Comparison of ENCODE assay signal across 9 cellular contexts in the genomic region with DNA sequence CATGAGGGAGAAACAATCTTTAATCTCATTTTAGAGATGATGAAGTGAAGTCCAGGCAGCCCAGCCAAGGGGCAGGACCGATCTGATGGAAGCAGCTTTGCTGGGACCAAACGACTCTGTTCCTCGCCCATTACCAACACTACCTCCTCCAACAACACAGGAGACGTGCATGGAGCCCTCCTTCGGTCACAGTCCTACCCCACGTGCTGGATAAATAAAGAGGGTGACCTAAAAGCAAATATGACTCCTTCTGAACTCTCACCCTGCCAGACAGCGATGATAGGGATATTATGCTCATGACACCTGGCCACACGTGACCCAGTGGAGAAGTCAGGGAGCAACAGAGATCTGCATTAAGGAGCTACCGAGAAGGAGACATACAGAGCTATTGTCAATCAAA. TPM values are rescaled to one million over a fixed set of nuclear protein-coding genes. Genes with fewer than 3 reads are reported as not detected.
DNase-seq lines count a peak whose midpoint lies in the region; ATAC-seq and TF ChIP-seq lines count a peak whose summit lies in the region.
"Had no signal": no experiment of that assay in that cellular context is flagged by ENCODE, and none has a peak within 500 bp of the region (broad histone marks: within the 10 kb centered on the region; RNA-seq: fewer than 3 reads in every experiment).

No MANE protein-coding gene starts in this region.

- peak overlapping the region in 8 of 11 experiments; percentile 33 to 84 (median 80); a peak in 14 of 22 replicates for H3K9ac ChIP-seq in BLaER1 treated with 17β-estradiol and CSF1 and Interleukin-3, amounts not matched to agents 10 nM and 100 nM
- H3K9ac ChIP-seq in endodermal cell (ENCODE audit: extremely low read depth, low read length, poor library complexity, severe bottlenecking) (no peak overlapping the region), neural progenitor cell (no peak overlapping the region), trophoblast cell (ENCODE audit: low read length) (no peak overlapping the region)

- peak overlapping the region; percentile 40 to 95 (median 79); a peak in 21 of 22 replicates for H3K4me2 ChIP-seq in BLaER1 treated with 17β-estradiol and CSF1 and Interleukin-3, amounts not matched to agents 10 nM and 100 nM
- H3K4me2 ChIP-seq in neural progenitor cell = peak overlapping the region; percentile 22
- H3K4me2 ChIP-seq in trophoblast cell (ENCODE audit: low read length) = no peak overlapping the region

- H3K27ac ChIP-seq in BLaER1 treated with 17β-estradiol and CSF1 and Interleukin-3, amounts not matched to agents 10 nM and 100 nM = peak overlapping the region in 9 of 11 experiments; percentile 32 to 96 (median 90); a peak in 16 of 22 replicates
- H3K27ac ChIP-seq in endodermal cell (ENCODE audit: low read depth, low read length) = no peak overlapping the region
- H3K27ac ChIP-seq in neural progenitor cell = no peak overlapping the region
- H3K27ac ChIP-seq in foreskin keratinocyte = no peak overlapping the region
- no peak overlapping the region for H3K27ac ChIP-seq in trophoblast cell (ENCODE audit: low read depth, low read length)

- no peak overlapping the region for H2BK120ac ChIP-seq in trophoblast cell (ENCODE audit: insufficient read depth, low read length, poor library complexity)

- no peaks in the 10 kb centered on the region for H3F3A ChIP-seq in neural progenitor cell (ENCODE audit: low read depth)

- no peak overlapping the region for H4K8ac ChIP-seq in trophoblast cell (ENCODE audit: low read depth, low read length)

- H2AFZ ChIP-seq in neural progenitor cell (replicated peaks) = peak overlapping the region; percentile 45
- no peak overlapping the region for H2AFZ ChIP-seq in trophoblast cell (ENCODE audit: insufficient read depth, low read length, poor library complexity)

- no peak overlapping the region for H2BK5ac ChIP-seq in trophoblast cell (ENCODE audit: low read depth, low read length, poor library complexity)

- H3K27me3 Mint-ChIP-seq in endodermal cell (ENCODE audit: insufficient read depth) (peaks cover 16% of the 10 kb centered on the region), neural progenitor cell (ENCODE audit: insufficient read depth, low read depth) (peaks cover 4% of the 10 kb centered on the region)

- no peak overlapping the region for H3K4ac ChIP-seq in trophoblast cell (ENCODE audit: low read depth, low read length)

- no peak overlapping the region for H3K18ac ChIP-seq in trophoblast cell (ENCODE audit: low read length)

- no peak overlapping the region for H4K12ac ChIP-seq in trophoblast cell (ENCODE audit: low read depth, low read length)

- no peaks in the 10 kb centered on the region for H4K20me1 ChIP-seq in BLaER1 treated with 17β-estradiol and CSF1 and Interleukin-3, amounts not matched to agents 10 nM and 100 nM
- no peaks in the 10 kb centered on the region for H4K20me1 ChIP-seq in neural progenitor cell (ENCODE audit: low read depth)

- H3K23ac ChIP-seq in trophoblast cell (ENCODE audit: low read length) = no peak overlapping the region

- H4K91ac ChIP-seq in trophoblast cell (ENCODE audit: low read depth, low read length) = no peak overlapping the region

- WGBS in endodermal cell (ENCODE audit: insufficient coverage in 1 of 2, insufficient read length in 1 of 2), 2 experiments = 90% methylated on average over 5 to 9 of the region's 9 CpGs
- no CpG with 5 or more reads among the region's 9 CpGs for WGBS in trophoblast cell (ENCODE audit: extremely low coverage, insufficient coverage, insufficient read length)

- DNase-seq in NCI-H69 (lab: John Stamatoyannopoulos, UW) (peak; percentile 50), endodermal cell (no peak), neural progenitor cell (ENCODE audit: low spot score) (no peak), foreskin melanocyte (no peak), foreskin keratinocyte (no peak), trophoblast cell (no peak)

- H3K4me3 Mint-ChIP-seq in endodermal cell (peak overlapping the region; percentile 9), neural progenitor cell (no peak overlapping the region)

- no peaks in the 10 kb centered on the region for H3K36me3 ChIP-seq in BLaER1 treated with 17β-estradiol and CSF1 and Interleukin-3, amounts not matched to agents 10 nM and 100 nM
- no peaks in the 10 kb centered on the region for H3K36me3 ChIP-seq in endodermal cell (ENCODE audit: control insufficient read depth, insufficient read depth, low read length)
- no peaks in the 10 kb centered on the region for H3K36me3 ChIP-seq in neural progenitor cell
- H3K36me3 ChIP-seq in trophoblast cell (ENCODE audit: control insufficient read depth in 1 of 2, insufficient read depth in 2 of 2, low read length in 2 of 2) = no peaks in the 10 kb centered on the region

- H3K14ac ChIP-seq in trophoblast cell (ENCODE audit: low read length) = no peak overlapping the region

- H3K4me1 Mint-ChIP-seq in endodermal cell = peaks cover 10% of the 10 kb centered on the region
- H3K4me1 Mint-ChIP-seq in neural progenitor cell = peaks cover 11% of the 10 kb centered on the region

- H3K9me3 ChIP-seq in BLaER1 treated with 17β-estradiol and CSF1 and Interleukin-3, amounts not matched to agents 10 nM and 100 nM (replicated peaks in 1 of 11) = no peaks in the 10 kb centered on the region
- H3K9me3 ChIP-seq in endodermal cell (ENCODE audit: control insufficient read depth, low read length) = no peaks in the 10 kb centered on the region
- no peaks in the 10 kb centered on the region for H3K9me3 ChIP-seq in neural progenitor cell (ENCODE audit: low read depth)
- H3K9me3 ChIP-seq in trophoblast cell (ENCODE audit: insufficient read depth, low read depth, low read length) = no peaks in the 10 kb centered on the region

- TF ChIP-seq CTCF in endodermal cell (conservative IDR thresholded peaks at IDR 0.05) (no peak), neural progenitor cell (IDR thresholded peaks at IDR 0.05) (no peak), foreskin keratinocyte (conservative IDR thresholded peaks at IDR 0.05) (no peak)

- H3K27ac Mint-ChIP-seq in endodermal cell (peak overlapping the region; percentile 57), neural progenitor cell (no peak overlapping the region)

- H3K27me3 ChIP-seq in BLaER1 treated with 17β-estradiol and CSF1 and Interleukin-3, amounts not matched to agents 10 nM and 100 nM = peaks cover 0 to 27% (median 16%) of the 10 kb centered on the region in 11 experiments; a peak in 15 of 22 replicates
- H3K27me3 ChIP-seq in endodermal cell (ENCODE audit: control insufficient read depth, insufficient read depth, low read length, poor library complexity, severe bottlenecking) (no peaks in the 10 kb centered on the region), neural progenitor cell (no peaks in the 10 kb centered on the region), foreskin keratinocyte (peaks cover 15% of the 10 kb centered on the region), trophoblast cell (ENCODE audit: insufficient read depth, low read length) (no peaks in the 10 kb centered on the region)

- no peak for ATAC-seq in foreskin keratinocyte
- no peak for ATAC-seq in GM21526 (IDR thresholded peaks at IDR 0.05; ENCODE audit: low FRiP score, unreplicated experiment)

- H3K79me1 ChIP-seq in trophoblast cell (ENCODE audit: low read length) = peaks cover 3% of the 10 kb centered on the region

- H3K9me3 Mint-ChIP-seq in endodermal cell (no peaks in the 10 kb centered on the region), neural progenitor cell (no peaks in the 10 kb centered on the region)

- peak overlapping the region in 6 of 10 experiments; percentile 14 to 40 (median 32); a peak in 7 of 20 replicates for H3K4me3 ChIP-seq in BLaER1 treated with 17β-estradiol and CSF1 and Interleukin-3, amounts not matched to agents 10 nM and 100 nM
- no peak overlapping the region for H3K4me3 ChIP-seq in endodermal cell (ENCODE audit: low read length)
- no peak overlapping the region for H3K4me3 ChIP-seq in neural progenitor cell
- no peak overlapping the region for H3K4me3 ChIP-seq in trophoblast cell (ENCODE audit: low read depth, low read length)

- no peak overlapping the region for H2AK5ac ChIP-seq in trophoblast cell (ENCODE audit: low read length)

- peaks cover 6 to 73% (median 37%) of the 10 kb centered on the region in 10 experiments; a peak in 18 of 20 replicates for H3K4me1 ChIP-seq in BLaER1 treated with 17β-estradiol and CSF1 and Interleukin-3, amounts not matched to agents 10 nM and 100 nM
- H3K4me1 ChIP-seq in endodermal cell (ENCODE audit: control insufficient read depth, insufficient read depth, low read length) = no peaks in the 10 kb centered on the region
- no peaks in the 10 kb centered on the region for H3K4me1 ChIP-seq in neural progenitor cell
- H3K4me1 ChIP-seq in foreskin keratinocyte = no peaks in the 10 kb centered on the region
- peaks cover 7 to 8% of the 10 kb centered on the region in 2 experiments for H3K4me1 ChIP-seq in trophoblast cell (ENCODE audit: control insufficient read depth in 1 of 2, insufficient read depth in 2 of 2, low read length in 2 of 2)

- H2BK12ac ChIP-seq in trophoblast cell (ENCODE audit: low read length) = no peak overlapping the region

- no peaks in the 10 kb centered on the region for H3K79me2 ChIP-seq in neural progenitor cell (ENCODE audit: low read depth)
- H3K79me2 ChIP-seq in trophoblast cell (ENCODE audit: control insufficient read depth, insufficient read depth, low read length, poor library complexity) = no peaks in the 10 kb centered on the region

- H3K36me3 Mint-ChIP-seq in endodermal cell (ENCODE audit: low read depth) (no peaks in the 10 kb centered on the region), neural progenitor cell (no peaks in the 10 kb centered on the region)

RNA-seq across cellular contexts. Expression of gene SCGB1A1, which starts 26.0 kb away (rescaled TPM):
- total RNA-seq in endodermal cell (not detected), neural progenitor cell (ENCODE audit: low replicate concordance) (not detected in 2 replicates), foreskin keratinocyte (not detected in 2 replicates)
- not detected for polyA plus RNA-seq in endodermal cell (2013, experiment 1 of 2)
- polyA plus RNA-seq in endodermal cell (2013, experiment 2 of 2) = not detected
- not detected in 2 replicates for polyA plus RNA-seq in foreskin keratinocyte
- polyA plus RNA-seq in trophoblast cell (2013) = not detected in 2 replicates
- total RNA-seq: HT1080 had no signal

Comparison
In these comparisons a context has a peak if more than half of its experiments do, and no peak if none do; other contexts are left out.
1. H3K27ac ChIP-seq: peak in BLaER1 treated with 17β-estradiol and CSF1 and Interleukin-3, amounts not matched to agents 10 nM and 100 nM (9 of 11); none in endodermal cell (single experiment), neural progenitor cell (single experiment), foreskin keratinocyte (single experiment) and trophoblast cell (single experiment).
2. H3K4me3 ChIP-seq: peak in BLaER1 treated with 17β-estradiol and CSF1 and Interleukin-3, amounts not matched to agents 10 nM and 100 nM (6 of 10); none in endodermal cell (single experiment), neural progenitor cell (single experiment) and trophoblast cell (single experiment).
3. H3K9ac ChIP-seq: peak in BLaER1 treated with 17β-estradiol and CSF1 and Interleukin-3, amounts not matched to agents 10 nM and 100 nM (8 of 11); none in endodermal cell (single experiment), neural progenitor cell (single experiment) and trophoblast cell (single experiment).